Comparison of ENCODE assay signal across 1 cellular context in the genomic region with DNA sequence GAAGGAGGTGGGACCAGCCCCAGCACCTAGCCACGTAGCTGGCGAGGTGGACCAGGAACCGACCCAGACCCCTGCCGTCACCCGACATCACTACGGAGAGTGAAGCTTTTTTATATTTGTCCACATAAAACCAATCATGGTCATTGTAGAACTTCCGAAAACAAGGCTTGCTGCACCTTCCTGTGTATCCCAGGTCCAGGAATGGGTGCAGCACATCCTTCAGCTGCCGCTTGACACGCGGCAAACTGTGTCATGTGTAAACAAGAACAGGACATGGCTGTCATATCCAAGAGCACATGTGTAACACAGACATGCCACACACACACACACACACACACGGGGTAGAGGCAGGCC.
TF ChIP-seq lines count a peak whose summit lies in the region.

No MANE protein-coding gene starts in this region.

TF ChIP-seq in SK-N-SH treated with all-trans-retinoic acid at 6 μM for 48 hours, 23 proteins besides CTCF, POLR2A, EP300 and RAD21 (continued from another document):
- TF ChIP-seq, protein P1, sequence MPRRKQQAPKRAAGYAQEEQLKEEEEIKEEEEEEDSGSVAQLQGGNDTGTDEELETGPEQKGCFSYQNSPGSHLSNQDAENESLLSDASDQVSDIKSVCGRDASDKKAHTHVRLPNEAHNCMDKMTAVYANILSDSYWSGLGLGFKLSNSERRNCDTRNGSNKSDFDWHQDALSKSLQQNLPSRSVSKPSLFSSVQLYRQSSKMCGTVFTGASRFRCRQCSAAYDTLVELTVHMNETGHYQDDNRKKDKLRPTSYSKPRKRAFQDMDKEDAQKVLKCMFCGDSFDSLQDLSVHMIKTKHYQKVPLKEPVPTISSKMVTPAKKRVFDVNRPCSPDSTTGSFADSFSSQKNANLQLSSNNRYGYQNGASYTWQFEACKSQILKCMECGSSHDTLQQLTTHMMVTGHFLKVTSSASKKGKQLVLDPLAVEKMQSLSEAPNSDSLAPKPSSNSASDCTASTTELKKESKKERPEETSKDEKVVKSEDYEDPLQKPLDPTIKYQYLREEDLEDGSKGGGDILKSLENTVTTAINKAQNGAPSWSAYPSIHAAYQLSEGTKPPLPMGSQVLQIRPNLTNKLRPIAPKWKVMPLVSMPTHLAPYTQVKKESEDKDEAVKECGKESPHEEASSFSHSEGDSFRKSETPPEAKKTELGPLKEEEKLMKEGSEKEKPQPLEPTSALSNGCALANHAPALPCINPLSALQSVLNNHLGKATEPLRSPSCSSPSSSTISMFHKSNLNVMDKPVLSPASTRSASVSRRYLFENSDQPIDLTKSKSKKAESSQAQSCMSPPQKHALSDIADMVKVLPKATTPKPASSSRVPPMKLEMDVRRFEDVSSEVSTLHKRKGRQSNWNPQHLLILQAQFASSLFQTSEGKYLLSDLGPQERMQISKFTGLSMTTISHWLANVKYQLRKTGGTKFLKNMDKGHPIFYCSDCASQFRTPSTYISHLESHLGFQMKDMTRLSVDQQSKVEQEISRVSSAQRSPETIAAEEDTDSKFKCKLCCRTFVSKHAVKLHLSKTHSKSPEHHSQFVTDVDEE (CRISPR knock-in tag; IDR thresholded peaks at IDR 0.05) = no peak
- TF ChIP-seq CSDC2 (CRISPR knock-in tag; IDR thresholded peaks at IDR 0.05) (no peak), TOX (CRISPR knock-in tag; IDR thresholded peaks at IDR 0.05; ENCODE audit: borderline replicate concordance) (no peak)
